ENCODE assay signal across 8 cellular contexts in genomic region chr15:90419738-90420487, GRCh38. TPM values are rescaled to one million over a fixed set of nuclear protein-coding genes. Genes with fewer than 3 reads are reported as not detected.
DNase-seq lines count a peak whose midpoint lies in the region; ATAC-seq, FAIRE-seq and TF ChIP-seq lines count a peak whose summit lies in the region.

No MANE protein-coding gene starts in this region.

- peak overlapping the region; percentile 63 for H4K8ac ChIP-seq in mesenchymal stem cell (ENCODE audit: low read length)

- no peak overlapping the region for H2BK12ac ChIP-seq in mesenchymal stem cell (ENCODE audit: low read length in 2 of 2)

- H3K4ac ChIP-seq in mesenchymal stem cell (ENCODE audit: low read depth in 1 of 2, low read length in 2 of 2), result peak overlapping the region in 1 of 2 experiments; percentile 7

- DNase-seq in HS-5 (ENCODE audit: low read depth), result peak; percentile 72
- peak; percentile 88 for DNase-seq in astrocyte of the spinal cord (ENCODE audit: low read depth, low spot score)
- DNase-seq in mesenchymal stem cell, result peak; percentile 84
- DNase-seq in urothelium cell line (ENCODE audit: low spot score), result peak; percentile 54
- no peak for DNase-seq in NCI-H1092 (lab: John Stamatoyannopoulos, UW)
- DNase-seq in effector memory CD4-positive, alpha-beta T cell, result no peak
- DNase-seq in HuH-7.5 (ENCODE audit: low spot score), result no peak

- H2BK5ac ChIP-seq in mesenchymal stem cell (ENCODE audit: low read depth, low read length, poor library complexity, severe bottlenecking), result peak overlapping the region; percentile 53

- H2BK120ac ChIP-seq in mesenchymal stem cell (ENCODE audit: low read depth, low read length), result peak overlapping the region; percentile 19

- peaks cover 17% of the 10 kb centered on the region for H3K4me1 ChIP-seq in mesenchymal stem cell (ENCODE audit: control insufficient read depth, insufficient read depth, low read depth, low read length)
- H3K4me1 ChIP-seq in effector memory CD4-positive, alpha-beta T cell (ENCODE audit: control insufficient read depth, insufficient read depth, low read length, poor library complexity, severe bottlenecking), result peaks cover 26% of the 10 kb centered on the region

- H3K27ac ChIP-seq in mesenchymal stem cell (ENCODE audit: low read length, poor library complexity, severe bottlenecking), result peak overlapping the region; percentile 62
- H3K27ac ChIP-seq in effector memory CD4-positive, alpha-beta T cell (ENCODE audit: insufficient read depth, low read length, poor library complexity, severe bottlenecking), result no peak overlapping the region

- no peak for FAIRE-seq in urothelium cell line (lab: Jason Lieb, UNC)

- H3K9me3 ChIP-seq in mesenchymal stem cell (ENCODE audit: control insufficient read depth, low read length), result no peaks in the 10 kb centered on the region
- no peaks in the 10 kb centered on the region for H3K9me3 ChIP-seq in effector memory CD4-positive, alpha-beta T cell (ENCODE audit: control insufficient read depth, low read length)

- no peaks in the 10 kb centered on the region for H3K79me1 ChIP-seq in mesenchymal stem cell (replicated peaks; ENCODE audit: low read length, poor library complexity, severe bottlenecking)

- in situ Hi-C loops in astrocyte of the spinal cord (cut with HindIII; ENCODE audit: low sequenced_read_pairs), result no loop called here

- H2AK5ac ChIP-seq in mesenchymal stem cell (ENCODE audit: low read length, severe bottlenecking), result peak overlapping the region; percentile 83

- no peaks in the 10 kb centered on the region for H3K27me3 ChIP-seq in mesenchymal stem cell (ENCODE audit: control insufficient read depth in 1 of 2, insufficient read depth in 1 of 2, low read length in 2 of 2)
- no peaks in the 10 kb centered on the region for H3K27me3 ChIP-seq in effector memory CD4-positive, alpha-beta T cell (replicated peaks; ENCODE audit: control insufficient read depth, insufficient read depth, low read length, poor library complexity, severe bottlenecking)

- no peak overlapping the region for H3K14ac ChIP-seq in mesenchymal stem cell (ENCODE audit: low read length in 2 of 2)

- H3K4me2 ChIP-seq in mesenchymal stem cell (ENCODE audit: low read length, poor library complexity, severe bottlenecking), result peak overlapping the region; percentile 1

- peaks cover 0 to 3% of the 10 kb centered on the region in 2 experiments for H3K36me3 ChIP-seq in mesenchymal stem cell (ENCODE audit: control insufficient read depth in 1 of 2, insufficient read depth in 2 of 2, low read depth in 1 of 2, low read length in 2 of 2)
- no peaks in the 10 kb centered on the region for H3K36me3 ChIP-seq in effector memory CD4-positive, alpha-beta T cell (ENCODE audit: control insufficient read depth, insufficient read depth, low read length)

- H3K18ac ChIP-seq in mesenchymal stem cell (ENCODE audit: low read depth in 1 of 2, low read length in 2 of 2), result peak overlapping the region; percentile 48 to 89

- H3K23ac ChIP-seq in mesenchymal stem cell (ENCODE audit: low read length in 2 of 2), result no peak overlapping the region

- no peak overlapping the region for H2BK15ac ChIP-seq in mesenchymal stem cell (ENCODE audit: low read depth, poor library complexity, severe bottlenecking)

- TF ChIP-seq CTCF in astrocyte of the spinal cord (IDR thresholded peaks at IDR 0.05; ENCODE audit: low read depth, low read length), result no peak

- peak overlapping the region; percentile 77 for H3K9ac ChIP-seq in mesenchymal stem cell (ENCODE audit: low read length)

- no peak overlapping the region for H4K91ac ChIP-seq in mesenchymal stem cell (ENCODE audit: low read length)

- WGBS in mesenchymal stem cell, result 48% methylated on average over 5 of the region's 7 CpGs

- no peak overlapping the region for H2AFZ ChIP-seq in mesenchymal stem cell (ENCODE audit: low read depth, low read length)

- H3K4me3 ChIP-seq in astrocyte of the spinal cord (ENCODE audit: low read depth, low read length) (no peak overlapping the region), mesenchymal stem cell (ENCODE audit: insufficient read depth in 1 of 2, low read depth in 1 of 2, low read length in 2 of 2) (peak overlapping the region in 1 of 2 experiments; percentile 58)
- no peak overlapping the region for H3K4me3 ChIP-seq in effector memory CD4-positive, alpha-beta T cell (ENCODE audit: insufficient read depth, low read depth, low read length, poor library complexity, severe bottlenecking)

- peak; percentile 45 for ATAC-seq in GM18909 (IDR thresholded peaks at IDR 0.05; ENCODE audit: poor library complexity, unreplicated experiment)

RNA-seq across cellular contexts. Expression of gene IQGAP1, which starts 31.9 kb away (rescaled TPM):
- polyA plus RNA-seq in mesenchymal stem cell (2013, experiment 1 of 2), result 205 TPM
- polyA plus RNA-seq in mesenchymal stem cell (2013, experiment 2 of 2), result 197 TPM

Comparison
In these comparisons a context has a peak if more than half of its experiments do, and no peak if none do; other contexts are left out.
1. DNase-seq: peak in HS-5 (single experiment), astrocyte of the spinal cord (single experiment), mesenchymal stem cell (single experiment) and urothelium cell line (single experiment); none in NCI-H1092 (single experiment), effector memory CD4-positive, alpha-beta T cell (0 of 3) and HuH-7.5 (single experiment).